In genomic region chr1:55445416-55445815, GRCh38 we compare ENCODE assay signal across 15 cellular contexts.
DNase-seq lines count a peak whose midpoint lies in the region; ATAC-seq and TF ChIP-seq lines count a peak whose summit lies in the region.
"Had no signal": no experiment of that assay in that cellular context is flagged by ENCODE, and none has a peak within 500 bp of the region (broad histone marks: within the 10 kb centered on the region; RNA-seq: fewer than 3 reads in every experiment).

No MANE protein-coding gene starts in this region.

- no peak overlapping the region for H3K9ac ChIP-seq in fibroblast of lung (ENCODE audit: insufficient read depth, low read length)

- no peak for TF ChIP-seq POLR2A in heart left ventricle (IDR thresholded peaks at IDR 0.05)

- H3K4me1 ChIP-seq in fibroblast of lung (ENCODE audit: control insufficient read depth, extremely low read depth, insufficient read depth, low read length): peaks cover 18% of the 10 kb centered on the region
- peaks cover 0 to 17% (median 0%) of the 10 kb centered on the region in 12 donors for H3K4me1 ChIP-seq in heart left ventricle

- no peaks in the 10 kb centered on the region for H4K20me1 ChIP-seq in fibroblast of lung (ENCODE audit: control insufficient read depth, extremely low read depth, insufficient read depth, low read length)

- H3K4me3 Mint-ChIP-seq in activated CD4-positive, alpha-beta memory T cell treated with anti-CD3 and anti-CD28 coated beads for 36 hours: no peak overlapping the region
- no peak overlapping the region for H3K4me3 Mint-ChIP-seq in activated CD4-positive, alpha-beta memory T cell treated with anti-CD3 and anti-CD28 coated beads, Interleukin-2, amount 10 ng/mL, durations not matched to agents 7 days and 5 days

- no peaks in the 10 kb centered on the region for H3K4me1 Mint-ChIP-seq in activated CD4-positive, alpha-beta memory T cell treated with anti-CD3 and anti-CD28 coated beads for 36 hours (ENCODE audit: low read depth)
- peaks cover 8% of the 10 kb centered on the region for H3K4me1 Mint-ChIP-seq in activated CD4-positive, alpha-beta memory T cell treated with anti-CD3 and anti-CD28 coated beads, Interleukin-2, amount 10 ng/mL, durations not matched to agents 7 days and 5 days

- H3K27me3 Mint-ChIP-seq in activated CD4-positive, alpha-beta memory T cell treated with anti-CD3 and anti-CD28 coated beads for 36 hours: peaks cover under 1% of the 10 kb centered on the region
- peaks cover 17% of the 10 kb centered on the region for H3K27me3 Mint-ChIP-seq in activated CD4-positive, alpha-beta memory T cell treated with anti-CD3 and anti-CD28 coated beads, Interleukin-2, amount 10 ng/mL, durations not matched to agents 7 days and 5 days

- H3K9me3 ChIP-seq in fibroblast of lung (ENCODE audit: control insufficient read depth, insufficient read depth, low read depth, low read length) (no peaks in the 10 kb centered on the region), heart left ventricle (peaks cover 0 to under 1% (median 0%) of the 10 kb centered on the region in 12 donors)
- H3K9me3 ChIP-seq: ovary, transverse colon had no signal

- intact Hi-C loops in activated CD4-positive, alpha-beta memory T cell treated with anti-CD3 and anti-CD28 coated beads for 36 hours (cut with micrococcal nuclease): no loop called here
- intact Hi-C loops in heart left ventricle (cut with DNase I): no loop called here

- no peaks in the 10 kb centered on the region for H3K36me3 ChIP-seq in fibroblast of lung (ENCODE audit: control insufficient read depth, insufficient read depth, low read length)
- no peaks in the 10 kb centered on the region for H3K36me3 ChIP-seq in heart left ventricle
- H3K36me3 ChIP-seq: ovary, transverse colon had no signal

- TF ChIP-seq CTCF in fibroblast of lung (conservative IDR thresholded peaks at IDR 0.05 in 1 of 2, IDR thresholded peaks at IDR 0.05 in 1 of 2; ENCODE audit: low read depth in 1 of 2, low read length in 2 of 2) (no peak), heart left ventricle (IDR thresholded peaks at IDR 0.05) (no peak)

- no peak overlapping the region for H3K4me2 ChIP-seq in fibroblast of lung (ENCODE audit: extremely low read depth, insufficient read depth, low read length)

- POLR2A ChIA-PET in activated CD4-positive, alpha-beta memory T cell treated with anti-CD3 and anti-CD28 coated beads for 36 hours (lab: Charles Lee): no interaction called here
- POLR2A ChIA-PET in activated CD4-positive, alpha-beta memory T cell treated with anti-CD3 and anti-CD28 coated beads, Interleukin-2, amount 10 ng/mL, durations not matched to agents 7 days and 5 days (lab: Charles Lee): no interaction called here

- H3K27ac ChIP-seq in fibroblast of lung (ENCODE audit: insufficient read depth, low read length): peak overlapping the region; percentile 30
- H3K27ac ChIP-seq in heart left ventricle: no peak overlapping the region
- H3K27ac ChIP-seq: ovary had no signal

- H3K27me3 ChIP-seq in fibroblast of lung (ENCODE audit: control insufficient read depth, insufficient read depth, low read length) (no peaks in the 10 kb centered on the region), heart left ventricle (no peaks in the 10 kb centered on the region)
- H3K27me3 ChIP-seq: ovary, transverse colon had no signal

- ATAC-seq in GM21381 (IDR thresholded peaks at IDR 0.05; ENCODE audit: unreplicated experiment) (peak; percentile 68), HG03108 (IDR thresholded peaks at IDR 0.05; ENCODE audit: unreplicated experiment) (peak; percentile 59), heart left ventricle (no peak)

- 93 to 98% (median 95%) methylated on average over 2 of the region's 2 CpGs for WGBS in heart left ventricle, 4 donors

- no peak overlapping the region for H3K4me3 ChIP-seq in fibroblast of lung (replicated peaks in 1 of 4; ENCODE audit: control extremely low read depth in 1 of 4, insufficient read depth in 1 of 4, low read depth in 3 of 4, low read length in 4 of 4)
- no peak overlapping the region for H3K4me3 ChIP-seq in heart left ventricle
- H3K4me3 ChIP-seq: ovary, transverse colon had no signal

- no peaks in the 10 kb centered on the region for H3K36me3 Mint-ChIP-seq in activated CD4-positive, alpha-beta memory T cell treated with anti-CD3 and anti-CD28 coated beads for 36 hours
- no peaks in the 10 kb centered on the region for H3K36me3 Mint-ChIP-seq in activated CD4-positive, alpha-beta memory T cell treated with anti-CD3 and anti-CD28 coated beads, Interleukin-2, amount 10 ng/mL, durations not matched to agents 7 days and 5 days (ENCODE audit: low read depth)

- no peak overlapping the region for H3K27ac Mint-ChIP-seq in activated CD4-positive, alpha-beta memory T cell treated with anti-CD3 and anti-CD28 coated beads for 36 hours
- H3K27ac Mint-ChIP-seq in activated CD4-positive, alpha-beta memory T cell treated with anti-CD3 and anti-CD28 coated beads, Interleukin-2, amount 10 ng/mL, durations not matched to agents 7 days and 5 days: no peak overlapping the region

- CTCF ChIA-PET in activated CD4-positive, alpha-beta memory T cell treated with anti-CD3 and anti-CD28 coated beads for 36 hours (lab: Charles Lee): interaction anchor here (1.1 kb wide), 1 partner anchor 70 kb away, joined by 3 read pairs; no protein-coding TSS in a partner anchor
- CTCF ChIA-PET in activated CD4-positive, alpha-beta memory T cell treated with anti-CD3 and anti-CD28 coated beads, Interleukin-2, amount 10 ng/mL, durations not matched to agents 7 days and 5 days (lab: Charles Lee): no interaction called here

- peak; percentile 44 for DNase-seq in activated CD4-positive, alpha-beta memory T cell treated with anti-CD3 and anti-CD28 coated beads for 36 hours
- no peak for DNase-seq in activated CD4-positive, alpha-beta memory T cell treated with anti-CD3 and anti-CD28 coated beads, Interleukin-2, amount 10 ng/mL, durations not matched to agents 7 days and 5 days
- DNase-seq in fibroblast of lung (ENCODE audit: low read depth in 2 of 2) (no peak), NCI-H1694 treated with DMSO at 0.1 percent for 48 hours (lab: John Stamatoyannopoulos, UW) (no peak), heart left ventricle (no peak), NCI-H146 (lab: John Stamatoyannopoulos, UW) (no peak)
- DNase-seq: GOT3, mammary epithelial cell, NCI-H524, ovary, RPMI8226, T1000, transverse colon had no signal

- H2AFZ ChIP-seq in fibroblast of lung (ENCODE audit: low read length): no peak overlapping the region

- H3K79me2 ChIP-seq in fibroblast of lung (ENCODE audit: control insufficient read depth, insufficient read depth, low read length): no peaks in the 10 kb centered on the region

- no peaks in the 10 kb centered on the region for H3K9me3 Mint-ChIP-seq in activated CD4-positive, alpha-beta memory T cell treated with anti-CD3 and anti-CD28 coated beads for 36 hours
- no peaks in the 10 kb centered on the region for H3K9me3 Mint-ChIP-seq in activated CD4-positive, alpha-beta memory T cell treated with anti-CD3 and anti-CD28 coated beads, Interleukin-2, amount 10 ng/mL, durations not matched to agents 7 days and 5 days

Comparison
In these comparisons a context has a peak if more than half of its experiments do, and no peak if none do; other contexts are left out.
1. ATAC-seq: peak in GM21381 (single experiment) and HG03108 (single experiment); none in heart left ventricle (0 of 4).